18 cellular contexts compared by ENCODE assay signal in genomic region chr17:10048951-10049350, GRCh38.
A peak's percentile ranks its signal among the peaks of the same experiment; 100 is the strongest.
DNase-seq lines count a peak whose midpoint lies in the region; ATAC-seq and TF ChIP-seq lines count a peak whose summit lies in the region.
"Had no signal": no experiment of that assay in that cellular context is flagged by ENCODE, and none has a peak within 500 bp of the region (broad histone marks: within the 10 kb centered on the region; RNA-seq: fewer than 3 reads in every experiment).

No MANE protein-coding gene starts in this region.

- H3K36me3 Mint-ChIP-seq in activated T-helper 1 cell treated with anti-CD3 and anti-CD28 coated beads, Interleukin-12 subunit alpha, Interleukin-12 subunit beta, Interleukin-2, Interleukin-4 antibody, amounts not matched to agents 30 ng/mL and 10 ng/mL and 1 ng/mL, durations not matched to agents 14 hours and 24 hours and 36 hours (ENCODE audit: low read depth) = no peaks in the 10 kb centered on the region
- H3K36me3 Mint-ChIP-seq: natural killer cell had no signal

- TF ChIP-seq EP300 in gastroesophageal sphincter (IDR thresholded peaks at IDR 0.05) (no peak), transverse colon (IDR thresholded peaks at IDR 0.05; ENCODE audit: low read depth) (no peak)

- TF ChIP-seq POLR2A in gastroesophageal sphincter (IDR thresholded peaks at IDR 0.05) (no peak), transverse colon (IDR thresholded peaks at IDR 0.05) (no peak)

- no peak overlapping the region for H3K4me3 Mint-ChIP-seq in activated T-helper 1 cell treated with anti-CD3 and anti-CD28 coated beads, Interleukin-12 subunit alpha, Interleukin-12 subunit beta, Interleukin-2, Interleukin-4 antibody, amounts not matched to agents 30 ng/mL and 10 ng/mL and 1 ng/mL, durations not matched to agents 14 hours and 24 hours and 36 hours
- H3K4me3 Mint-ChIP-seq: natural killer cell had no signal

- H3K27ac Mint-ChIP-seq in activated T-helper 1 cell treated with anti-CD3 and anti-CD28 coated beads, Interleukin-12 subunit alpha, Interleukin-12 subunit beta, Interleukin-2, Interleukin-4 antibody, amounts not matched to agents 30 ng/mL and 10 ng/mL and 1 ng/mL, durations not matched to agents 14 hours and 24 hours and 36 hours = no peak overlapping the region

- no peaks in the 10 kb centered on the region for H3K27me3 ChIP-seq in gastroesophageal sphincter
- H3K27me3 ChIP-seq in mucosa of rectum (ENCODE audit: control insufficient read depth in 2 of 2, insufficient read depth in 2 of 2, low read length in 2 of 2) = no peaks in the 10 kb centered on the region
- H3K27me3 ChIP-seq in transverse colon = no peaks in the 10 kb centered on the region
- H3K27me3 ChIP-seq: colonic mucosa had no signal

- peaks cover 0 to 41% (median 16%) of the 10 kb centered on the region in 3 donors for H3K4me1 ChIP-seq in gastroesophageal sphincter
- peaks cover 2 to 12% of the 10 kb centered on the region in 2 donors for H3K4me1 ChIP-seq in mucosa of rectum (ENCODE audit: control insufficient read depth in 2 of 2, insufficient read depth in 2 of 2, low read length in 2 of 2)
- peaks cover 0 to 8% (median 0%) of the 10 kb centered on the region in 4 donors for H3K4me1 ChIP-seq in transverse colon
- H3K4me1 ChIP-seq: colonic mucosa had no signal

- no peak overlapping the region for H3K9ac ChIP-seq in mucosa of rectum (ENCODE audit: low read depth in 1 of 2, low read length in 2 of 2)

- 86 to 88% methylated on average over 5 of the region's 6 CpGs for WGBS in gastroesophageal sphincter (ENCODE audit: low coverage in 1 of 2), 2 donors
- 40 to 94% methylated on average over 1 to 6 of the region's 6 CpGs for WGBS in transverse colon (ENCODE audit: low coverage in 1 of 2), 2 donors

- H3K4me3 ChIP-seq in gastroesophageal sphincter (no peak overlapping the region), mucosa of rectum (ENCODE audit: low read length in 2 of 2) (no peak overlapping the region), transverse colon (no peak overlapping the region)
- H3K4me3 ChIP-seq: colonic mucosa had no signal

- no peak for DNase-seq in transverse colon
- DNase-seq in activated T-helper 1 cell treated with anti-CD3 and anti-CD28 coated beads, Interleukin-12 subunit alpha, Interleukin-12 subunit beta, Interleukin-2, Interleukin-4 antibody, amounts not matched to agents 30 ng/mL and 10 ng/mL and 1 ng/mL, durations not matched to agents 14 hours and 24 hours and 36 hours (ENCODE audit: low spot score) = no peak
- no peak for DNase-seq in GM10266 (ENCODE audit: extremely low spot score)
- DNase-seq: activated CD8-positive, alpha-beta memory T cell treated with anti-CD3 and anti-CD28 coated beads for 24 hours; activated effector memory CD4-positive, alpha-beta T cell treated with Interleukin-2 at 50 U/mL for 16 hours; aorta; colonic mucosa; MM.1S; natural killer cell; NCI-H2029 treated with DMSO at 0.1 percent for 48 hours; NCI-H69; stimulated activated CD4-positive, alpha-beta T cell treated with anti-CD3 and anti-CD28 coated beads, Interleukin-1b, Interleukin-23, amount 100 ng/mL, for 48 hours had no signal

- intact Hi-C loops in transverse colon (cut with DNase I; ENCODE audit: low total_unique reads) = no loop called here
- intact Hi-C loops in activated T-helper 1 cell treated with anti-CD3 and anti-CD28 coated beads, Interleukin-12 subunit alpha, Interleukin-12 subunit beta, Interleukin-2, Interleukin-4 antibody, amounts not matched to agents 30 ng/mL and 10 ng/mL and 1 ng/mL, durations not matched to agents 14 hours and 24 hours and 36 hours (cut with micrococcal nuclease) = no loop called here

- no peaks in the 10 kb centered on the region for H3K9me3 Mint-ChIP-seq in activated T-helper 1 cell treated with anti-CD3 and anti-CD28 coated beads, Interleukin-12 subunit alpha, Interleukin-12 subunit beta, Interleukin-2, Interleukin-4 antibody, amounts not matched to agents 30 ng/mL and 10 ng/mL and 1 ng/mL, durations not matched to agents 14 hours and 24 hours and 36 hours
- H3K9me3 Mint-ChIP-seq: natural killer cell had no signal

- TF ChIP-seq CTCF in gastroesophageal sphincter (IDR thresholded peaks at IDR 0.05) = no peak
- TF ChIP-seq CTCF in transverse colon (IDR thresholded peaks at IDR 0.05) = no peak
- no peak for TF ChIP-seq CTCF in GM10266 (IDR thresholded peaks at IDR 0.05; ENCODE audit: control insufficient read depth, insufficient read depth, low read depth, missing control alignments)

- H3K36me3 ChIP-seq in gastroesophageal sphincter = no peaks in the 10 kb centered on the region
- H3K36me3 ChIP-seq in mucosa of rectum (ENCODE audit: control insufficient read depth in 2 of 2, insufficient read depth in 2 of 2, low read length in 2 of 2) = no peaks in the 10 kb centered on the region
- no peaks in the 10 kb centered on the region for H3K36me3 ChIP-seq in transverse colon
- H3K36me3 ChIP-seq: colonic mucosa had no signal

- H3K4me1 Mint-ChIP-seq in activated T-helper 1 cell treated with anti-CD3 and anti-CD28 coated beads, Interleukin-12 subunit alpha, Interleukin-12 subunit beta, Interleukin-2, Interleukin-4 antibody, amounts not matched to agents 30 ng/mL and 10 ng/mL and 1 ng/mL, durations not matched to agents 14 hours and 24 hours and 36 hours (ENCODE audit: low read depth) = no peaks in the 10 kb centered on the region

- in situ Hi-C loops in transverse colon (cut with MboI; ENCODE audit: low pct_ligation_motif_present in 1 of 4, low pct_unique_long_range_greater_than_20kb in 1 of 4, low sequenced_read_pairs in 3 of 4) = no loop called here

- H3K9me3 ChIP-seq in gastroesophageal sphincter = no peaks in the 10 kb centered on the region
- H3K9me3 ChIP-seq in mucosa of rectum (ENCODE audit: control insufficient read depth in 2 of 2, low read length in 2 of 2) = no peaks in the 10 kb centered on the region
- no peaks in the 10 kb centered on the region for H3K9me3 ChIP-seq in transverse colon
- H3K9me3 ChIP-seq: colonic mucosa had no signal

- H3K27ac ChIP-seq in angular gyrus (ENCODE audit: low read depth, low read length) (peak overlapping the region; percentile 89), gastroesophageal sphincter (peak overlapping the region in 3 of 4 donors; percentile 57 to 78 (median 72)), mucosa of rectum (ENCODE audit: low read depth in 2 of 2, low read length in 2 of 2) (peak overlapping the region; percentile 13 to 32), transverse colon (peak overlapping the region in 3 of 4 donors; percentile 3 to 31 (median 23))
- H3K27ac ChIP-seq: colonic mucosa had no signal

- no peaks in the 10 kb centered on the region for H3K27me3 Mint-ChIP-seq in activated T-helper 1 cell treated with anti-CD3 and anti-CD28 coated beads, Interleukin-12 subunit alpha, Interleukin-12 subunit beta, Interleukin-2, Interleukin-4 antibody, amounts not matched to agents 30 ng/mL and 10 ng/mL and 1 ng/mL, durations not matched to agents 14 hours and 24 hours and 36 hours (ENCODE audit: insufficient read depth)

- ATAC-seq in gastroesophageal sphincter (peak; percentile 55), GM18909 (IDR thresholded peaks at IDR 0.05; ENCODE audit: poor library complexity, unreplicated experiment) (no peak)
- ATAC-seq: esophagus mucosa, natural killer cell, Panc1 had no signal

Comparison
In these comparisons a context has a peak if more than half of its experiments do, and no peak if none do; other contexts are left out.
1. H3K27ac ChIP-seq: peak in every context shown above with its lines; median percentile 89 in angular gyrus; 72 in gastroesophageal sphincter; 23 in transverse colon; 22 in mucosa of rectum.